ENCODE assay signal across 8 cellular contexts in genomic region chr14:90383731-90384542, GRCh38. TPM values are rescaled to one million over a fixed set of nuclear protein-coding genes. Genes with fewer than 3 reads are reported as not detected.
DNase-seq lines count a peak whose midpoint lies in the region; ATAC-seq and TF ChIP-seq lines count a peak whose summit lies in the region.

No MANE protein-coding gene starts in this region.

- ATAC-seq in HG03025 (IDR thresholded peaks at IDR 0.05; ENCODE audit: low FRiP score, unreplicated experiment) (peak; percentile 11), natural killer cell (peak; percentile 27 to 56 (median 36))

- peak overlapping the region; percentile 95 for H3K4me2 ChIP-seq in fibroblast of lung (ENCODE audit: extremely low read depth, insufficient read depth, low read length)

- no peaks in the 10 kb centered on the region for H3K27me3 ChIP-seq in fibroblast of lung (ENCODE audit: control insufficient read depth, insufficient read depth, low read length)
- H3K27me3 ChIP-seq in suprapubic skin: no peaks in the 10 kb centered on the region

- peak overlapping the region; percentile 59 for H2AFZ ChIP-seq in fibroblast of lung (ENCODE audit: low read length)

- intact Hi-C loops in natural killer cell (cut with micrococcal nuclease): loop anchor here (1.0 to 5.0 kb wide), 4 partner anchors 15 to 678 kb away; partner anchors contain the start of genes PSMC1, RPS6KA5 and TDP1

- TF ChIP-seq POLR2A in suprapubic skin (IDR thresholded peaks at IDR 0.05): no peak

- no peak overlapping the region for H3K27ac Mint-ChIP-seq in natural killer cell

- no peaks in the 10 kb centered on the region for H3K27me3 Mint-ChIP-seq in natural killer cell (ENCODE audit: low read depth in 2 of 2)

- DNase-seq in GM13976 (ENCODE audit: low spot score) (peak; percentile 38), NCI-H774 (lab: John Stamatoyannopoulos, UW) (peak; percentile 52), activated T-cell treated with anti-CD3 and anti-CD28 coated beads for 48 hours (ENCODE audit: low read depth) (peak; percentile 37), fibroblast of lung (ENCODE audit: low read depth in 2 of 2) (peak; percentile 53 to 62), natural killer cell (peak; percentile 64), suprapubic skin (ENCODE audit: low spot score in 2 of 2) (peak; percentile 80 to 83), A172 (ENCODE audit: low spot score) (no peak)

- no peaks in the 10 kb centered on the region for H3K79me2 ChIP-seq in fibroblast of lung (ENCODE audit: control insufficient read depth, insufficient read depth, low read length)

- H3K4me1 Mint-ChIP-seq in natural killer cell: no peaks in the 10 kb centered on the region

- H3K4me3 ChIP-seq in fibroblast of lung (replicated peaks in 1 of 4; ENCODE audit: control extremely low read depth in 1 of 4, insufficient read depth in 1 of 4, low read depth in 3 of 4, low read length in 4 of 4): peak overlapping the region; percentile 49 to 66 (median 60)
- H3K4me3 ChIP-seq in suprapubic skin: peak overlapping the region; percentile 66

- TF ChIP-seq CTCF in GM13976 (IDR thresholded peaks at IDR 0.05; ENCODE audit: borderline replicate concordance, control extremely low read depth, extremely low read depth, insufficient read depth, missing control alignments) (no peak), fibroblast of lung (conservative IDR thresholded peaks at IDR 0.05 in 1 of 2, IDR thresholded peaks at IDR 0.05 in 1 of 2; ENCODE audit: low read depth in 1 of 2, low read length in 2 of 2) (no peak), natural killer cell (IDR thresholded peaks at IDR 0.05) (no peak), suprapubic skin (IDR thresholded peaks at IDR 0.05) (no peak)

- H3K9me3 ChIP-seq in fibroblast of lung (ENCODE audit: control insufficient read depth, insufficient read depth, low read depth, low read length) (no peaks in the 10 kb centered on the region), suprapubic skin (no peaks in the 10 kb centered on the region)

- TF ChIP-seq EP300 in suprapubic skin (IDR thresholded peaks at IDR 0.05): no peak

- in situ Hi-C loops in GM13976 (cut with MboI; ENCODE audit: low sequenced_read_pairs, unreplicated experiment): no loop called here

- no peaks in the 10 kb centered on the region for H3K9me3 Mint-ChIP-seq in natural killer cell

- H3K4me1 ChIP-seq in fibroblast of lung (ENCODE audit: control insufficient read depth, extremely low read depth, insufficient read depth, low read length) (peaks cover 14% of the 10 kb centered on the region), suprapubic skin (peaks cover 26% of the 10 kb centered on the region)

- no peaks in the 10 kb centered on the region for H4K20me1 ChIP-seq in fibroblast of lung (ENCODE audit: control insufficient read depth, extremely low read depth, insufficient read depth, low read length)

- H3K27ac ChIP-seq in fibroblast of lung (ENCODE audit: insufficient read depth, low read length): peak overlapping the region; percentile 100
- peak overlapping the region; percentile 98 for H3K27ac ChIP-seq in suprapubic skin

- H3K36me3 Mint-ChIP-seq in natural killer cell: no peaks in the 10 kb centered on the region

- H3K4me3 Mint-ChIP-seq in natural killer cell: no peak overlapping the region

- no peaks in the 10 kb centered on the region for H3K36me3 ChIP-seq in fibroblast of lung (ENCODE audit: control insufficient read depth, insufficient read depth, low read length)
- H3K36me3 ChIP-seq in suprapubic skin: no peaks in the 10 kb centered on the region

- H3K9ac ChIP-seq in fibroblast of lung (ENCODE audit: insufficient read depth, low read length): peak overlapping the region; percentile 96

- under 1% methylated on average over 35 of the region's 37 CpGs for WGBS in suprapubic skin

RNA-seq across cellular contexts. Expression of gene CALM1, which starts 12.9 kb away (rescaled TPM):
- total RNA-seq in fibroblast of lung (269 and 632 TPM in 2 replicates), natural killer cell (1,000 to 10,000 TPM in 1 of 3 donors, 100 to 1,000 TPM in 2; 868 to 1,074 (median 907) TPM), suprapubic skin (100 to 1,000 TPM; 258 to 369 (median 300) TPM)
- 620 and 700 TPM in 2 replicates for polyA plus RNA-seq in fibroblast of lung
- polyA plus RNA-seq in fibroblast of lung (2012): 339 and 423 TPM in 2 replicates
- 38.2 and 45.4 TPM in 2 replicates for polyA minus RNA-seq in fibroblast of lung (ENCODE audit: low replicate concordance)
- total RNA-seq in A172 (2014; rRNA removed; shearing (Covaris generic)): 395 and 420 TPM in 2 replicates

RNA-seq across cellular contexts. Expression of gene NRDE2, which starts 52.2 kb away (rescaled TPM):
- total RNA-seq in fibroblast of lung (9.2 and 9.7 TPM in 2 replicates), natural killer cell (10 to 100 TPM; 32.6 to 46.3 (median 40.7) TPM), suprapubic skin (10 to 100 TPM in 3 of 4 donors, 1 to 10 TPM in 1; 8.8 to 22.4 (median 14.6) TPM)
- polyA plus RNA-seq in fibroblast of lung: 6.3 and 7.0 TPM in 2 replicates
- 7.6 and 8.7 TPM in 2 replicates for polyA plus RNA-seq in fibroblast of lung (2012)
- polyA minus RNA-seq in fibroblast of lung (ENCODE audit: low replicate concordance): 9.4 and 11.1 TPM in 2 replicates
- total RNA-seq in A172 (2014; rRNA removed; shearing (Covaris generic)): 8.3 and 8.7 TPM in 2 replicates
